ENCODE assay signal across 24 cellular contexts in genomic region chr6:163671355-163671754, GRCh38.
"Had no signal": no experiment of that assay in that cellular context is flagged by ENCODE, and none has a peak within 500 bp of the region (broad histone marks: within the 10 kb centered on the region; RNA-seq: fewer than 3 reads in every experiment).

No MANE protein-coding gene starts in this region.

- FAIRE-seq: astrocyte, islet of Langerhans had no signal

- H3K27me3 ChIP-seq: colonic mucosa, dorsolateral prefrontal cortex, gastrocnemius medialis, sigmoid colon, upper lobe of left lung had no signal

- DNase-seq: activated CD4-positive, alpha-beta T cell treated with anti-CD3 and anti-CD28 coated beads for 1 hour; activated naive CD4-positive, alpha-beta T cell; activated T-cell treated with anti-CD3 and anti-CD28 coated beads, Interleukin-2, amount 50 U/mL, for 1 hour; central memory CD4-positive, alpha-beta T cell; colonic mucosa; gastrocnemius medialis; hippocampal formation; occipital lobe; sigmoid colon; stimulated activated CD4-positive, alpha-beta T cell treated with anti-CD3 and anti-CD28 coated beads, Interleukin-15, amount 100 ng/mL, for 24 hours; stimulated activated CD8-positive, alpha-beta memory T cell treated with anti-CD3 and anti-CD28 coated beads, Interleukin-4, amount 100 ng/mL, for 48 hours; stimulated activated naive CD4-positive, alpha-beta T cell had no signal

- H3K4me1 ChIP-seq: colonic mucosa, sigmoid colon had no signal

- H3K4me3 Mint-ChIP-seq: activated naive CD8-positive, alpha-beta T cell; memory B cell; T-cell; T-helper 2 cell treated with Interferon-gamma antibody and Interleukin-4, amounts not matched to agents 5 μg/mL and 100 μg/mL, for 36 hours had no signal

- H3K27ac ChIP-seq: colonic mucosa, dorsolateral prefrontal cortex, esophagus muscularis mucosa, gastrocnemius medialis, sigmoid colon, thoracic aorta, upper lobe of left lung, VCaP had no signal

- H3K9me3 ChIP-seq: colonic mucosa, esophagus muscularis mucosa, gastrocnemius medialis, sigmoid colon, thoracic aorta, upper lobe of left lung had no signal

- H3K27ac Mint-ChIP-seq: activated naive CD8-positive, alpha-beta T cell; memory B cell; T-cell; T-helper 2 cell treated with Interferon-gamma antibody and Interleukin-4, amounts not matched to agents 5 μg/mL and 100 μg/mL, for 36 hours had no signal

- H3K36me3 ChIP-seq: colonic mucosa, esophagus muscularis mucosa, gastrocnemius medialis, sigmoid colon, thoracic aorta, upper lobe of left lung had no signal

- H3K4me2 ChIP-seq: smooth muscle cell had no signal

- H3K4me3 ChIP-seq: colonic mucosa, dorsolateral prefrontal cortex, esophagus muscularis mucosa, gastrocnemius medialis, sigmoid colon, smooth muscle cell, thoracic aorta, upper lobe of left lung had no signal

- ATAC-seq: gastrocnemius medialis, T-cell had no signal

- H3K27me3 Mint-ChIP-seq: activated naive CD8-positive, alpha-beta T cell; T-cell had no signal

- H3K9me3 Mint-ChIP-seq: memory B cell; T-cell; T-helper 2 cell treated with Interferon-gamma antibody and Interleukin-4, amounts not matched to agents 5 μg/mL and 100 μg/mL, for 36 hours had no signal

- H3K36me3 Mint-ChIP-seq: activated naive CD8-positive, alpha-beta T cell; memory B cell; T-cell had no signal
